Comparison of ENCODE assay signal across 10 cellular contexts in genomic region chrX:41733939-41734338, GRCh38. TPM values are rescaled to one million over a fixed set of nuclear protein-coding genes. Genes with fewer than 3 reads are reported as not detected.
DNase-seq lines count a peak whose midpoint lies in the region; ATAC-seq, FAIRE-seq and TF ChIP-seq lines count a peak whose summit lies in the region.
"Had no signal": no experiment of that assay in that cellular context is flagged by ENCODE, and none has a peak within 500 bp of the region (broad histone marks: within the 10 kb centered on the region; RNA-seq: fewer than 3 reads in every experiment).

No MANE protein-coding gene starts in this region.

- H3K27me3 ChIP-seq in bronchial epithelial cell (ENCODE audit: control insufficient read depth, insufficient read depth, low read length) (no peaks in the 10 kb centered on the region), BE2C (no peaks in the 10 kb centered on the region)

- H3K36me3 ChIP-seq in bronchial epithelial cell (ENCODE audit: control insufficient read depth, insufficient read depth, low read length): no peaks in the 10 kb centered on the region
- H3K36me3 ChIP-seq in BE2C: no peaks in the 10 kb centered on the region

- no peaks in the 10 kb centered on the region for H3K9me3 ChIP-seq in BE2C

- H3K4me3 ChIP-seq in bronchial epithelial cell (ENCODE audit: low read depth, low read length) (no peak overlapping the region), BE2C (ENCODE audit: low read depth, low read length) (no peak overlapping the region)

- no peak for TF ChIP-seq CTCF in bronchial epithelial cell (IDR thresholded peaks at IDR 0.05; ENCODE audit: insufficient read depth, low read length, severe bottlenecking)
- TF ChIP-seq CTCF in BE2C (IDR thresholded peaks at IDR 0.05; ENCODE audit: low read depth, low read length): no peak

- FAIRE-seq in bronchial epithelial cell (lab: Jason Lieb, UNC): no peak

- H3K4me1 ChIP-seq in BE2C: no peaks in the 10 kb centered on the region

- ATAC-seq in GM18502 (IDR thresholded peaks at IDR 0.05; ENCODE audit: poor library complexity, unreplicated experiment) (peak; percentile 98), GM19467 (IDR thresholded peaks at IDR 0.05; ENCODE audit: unreplicated experiment) (peak; percentile 95), HG03196 (IDR thresholded peaks at IDR 0.05; ENCODE audit: unreplicated experiment) (peak; percentile 98)

- peak; percentile 5 for DNase-seq in bronchial epithelial cell (ENCODE audit: low read depth)
- no peak for DNase-seq in NCI-H2029 treated with DMSO at 0.1 percent for 48 hours (lab: John Stamatoyannopoulos, UW)
- DNase-seq in BE2C: no peak
- no peak for DNase-seq in NCI-H2107 (lab: John Stamatoyannopoulos, UW)
- DNase-seq in nucleus accumbens (lab: John Stamatoyannopoulos, UW): no peak
- DNase-seq: central memory CD4-positive, alpha-beta T cell; stimulated activated CD4-positive, alpha-beta T cell treated with anti-CD3 and anti-CD28 coated beads, Interleukin-4, amount 100 ng/mL, for 24 hours had no signal

RNA-seq across cellular contexts. Expression of gene GPR82, which starts 10.0 kb away (rescaled TPM):
- not detected in 2 replicates for total RNA-seq in bronchial epithelial cell
- not detected for polyA plus RNA-seq in BE2C (2012; ENCODE audit: insufficient read depth, insufficient read length, low read depth)

RNA-seq across cellular contexts. Expression of gene GPR34, which starts 45.2 kb away (rescaled TPM):
- total RNA-seq in bronchial epithelial cell: not detected in 2 replicates
- not detected for polyA plus RNA-seq in BE2C (2012; ENCODE audit: insufficient read depth, insufficient read length, low read depth)
